Comparison of ENCODE assay signal across 20 cellular contexts in genomic region chr6:93644611-93645010, GRCh38.
DNase-seq lines count a peak whose midpoint lies in the region; ATAC-seq and TF ChIP-seq lines count a peak whose summit lies in the region.
"Had no signal": no experiment of that assay in that cellular context is flagged by ENCODE, and none has a peak within 500 bp of the region (broad histone marks: within the 10 kb centered on the region; RNA-seq: fewer than 3 reads in every experiment).

No MANE protein-coding gene starts in this region.

- no peak overlapping the region for H3K4me3 ChIP-seq in astrocyte of the spinal cord (ENCODE audit: low read depth, low read length)
- H3K4me3 ChIP-seq: GM12878, smooth muscle cell had no signal

- H3K4me1 Mint-ChIP-seq in natural killer cell treated with Interleukin-12 subunit alpha and Interleukin-12 subunit beta and Interleukin-15 and Interleukin-18, amount 100 ng/mL, for 72 hours (ENCODE audit: low read depth in 2 of 2), result no peaks in the 10 kb centered on the region
- H3K4me1 Mint-ChIP-seq: activated naive CD8-positive, alpha-beta T cell treated with anti-CD3 and anti-CD28 coated beads for 36 hours; stimulated activated memory B cell treated with anti-CD40 and anti-IgM and Interleukin-4, amounts not matched to agents 10 μg/mL and 1 μg/mL and 100 μg/mL, for 72 hours had no signal

- H3K36me3 Mint-ChIP-seq in natural killer cell treated with Interleukin-12 subunit alpha and Interleukin-12 subunit beta and Interleukin-15 and Interleukin-18, amount 100 ng/mL, for 72 hours, result no peaks in the 10 kb centered on the region
- H3K36me3 Mint-ChIP-seq: activated naive CD8-positive, alpha-beta T cell treated with anti-CD3 and anti-CD28 coated beads for 36 hours; stimulated activated memory B cell treated with anti-CD40 and anti-IgM and Interleukin-4, amounts not matched to agents 10 μg/mL and 1 μg/mL and 100 μg/mL, for 72 hours had no signal

- no peak overlapping the region for H3K4me3 Mint-ChIP-seq in natural killer cell treated with Interleukin-12 subunit alpha and Interleukin-12 subunit beta and Interleukin-15 and Interleukin-18, amount 100 ng/mL, for 72 hours
- H3K4me3 Mint-ChIP-seq: activated naive CD8-positive, alpha-beta T cell treated with anti-CD3 and anti-CD28 coated beads for 36 hours; activated T-cell treated with anti-CD3 and anti-CD28 coated beads, Interleukin-2, amount 50 U/mL, for 24 hours; stimulated activated memory B cell treated with anti-CD40 and anti-IgM and Interleukin-4, amounts not matched to agents 10 μg/mL and 1 μg/mL and 100 μg/mL, for 72 hours had no signal

- TF ChIP-seq POLR2A in erythroblast (IDR thresholded peaks at IDR 0.05; ENCODE audit: low read length), result no peak

- no peak for ATAC-seq in natural killer cell treated with Interleukin-12 subunit alpha and Interleukin-12 subunit beta and Interleukin-15 and Interleukin-18, amount 100 ng/mL, for 72 hours
- ATAC-seq: GM12878; left lobe of liver; stimulated activated memory B cell treated with anti-CD40 and anti-IgM and Interleukin-4, amounts not matched to agents 10 μg/mL and 1 μg/mL and 100 μg/mL, for 72 hours had no signal

- TF ChIP-seq CTCF in astrocyte of the spinal cord (IDR thresholded peaks at IDR 0.05; ENCODE audit: low read depth, low read length), result no peak

- H3K27me3 Mint-ChIP-seq in natural killer cell treated with Interleukin-12 subunit alpha and Interleukin-12 subunit beta and Interleukin-15 and Interleukin-18, amount 100 ng/mL, for 72 hours, result no peaks in the 10 kb centered on the region
- H3K27me3 Mint-ChIP-seq: activated naive CD8-positive, alpha-beta T cell treated with anti-CD3 and anti-CD28 coated beads for 36 hours; activated T-cell treated with anti-CD3 and anti-CD28 coated beads, Interleukin-2, amount 50 U/mL, for 24 hours; stimulated activated memory B cell treated with anti-CD40 and anti-IgM and Interleukin-4, amounts not matched to agents 10 μg/mL and 1 μg/mL and 100 μg/mL, for 72 hours had no signal

- no peak overlapping the region for H3K27ac Mint-ChIP-seq in natural killer cell treated with Interleukin-12 subunit alpha and Interleukin-12 subunit beta and Interleukin-15 and Interleukin-18, amount 100 ng/mL, for 72 hours
- H3K27ac Mint-ChIP-seq: activated naive CD8-positive, alpha-beta T cell treated with anti-CD3 and anti-CD28 coated beads for 36 hours; activated T-cell treated with anti-CD3 and anti-CD28 coated beads, Interleukin-2, amount 50 U/mL, for 24 hours; stimulated activated memory B cell treated with anti-CD40 and anti-IgM and Interleukin-4, amounts not matched to agents 10 μg/mL and 1 μg/mL and 100 μg/mL, for 72 hours had no signal

- in situ Hi-C loops in astrocyte of the spinal cord (cut with HindIII; ENCODE audit: low sequenced_read_pairs), result no loop called here

- DNase-seq in NCI-H345 (lab: John Stamatoyannopoulos, UW) (peak; percentile 33), NCI-H345 treated with DMSO at 0.1 percent for 48 hours (lab: John Stamatoyannopoulos, UW; ENCODE audit: unreplicated experiment) (no peak), NCI-H2196 (lab: John Stamatoyannopoulos, UW; ENCODE audit: unreplicated experiment) (peak; percentile 51), astrocyte of the spinal cord (ENCODE audit: low read depth, low spot score) (peak; percentile 3), smooth muscle cell of the brain vasculature (ENCODE audit: low read depth, low spot score) (peak; percentile 3), erythroblast (lab: John Stamatoyannopoulos, UW) (no peak), GDM1 (lab: John Stamatoyannopoulos, UW) (no peak)
- DNase-seq in natural killer cell treated with Interleukin-12 subunit alpha and Interleukin-12 subunit beta and Interleukin-15 and Interleukin-18, amount 100 ng/mL, for 72 hours (ENCODE audit: low spot score), result no peak
- DNase-seq: activated CD4-positive, alpha-beta T cell treated with anti-CD3 and anti-CD28 coated beads, Interleukin-2, amount 50 U/mL, for 1 hour; activated naive CD8-positive, alpha-beta T cell treated with anti-CD3 and anti-CD28 coated beads for 36 hours; activated T-cell treated with anti-CD3 and anti-CD28 coated beads, Interleukin-2, amount 50 U/mL, for 24 hours; effector CD4-positive, alpha-beta T cell; NCI-H1694; SIG-M5; T-helper 9 cell; trophoblast cell had no signal

- H3K9me3 Mint-ChIP-seq in natural killer cell treated with Interleukin-12 subunit alpha and Interleukin-12 subunit beta and Interleukin-15 and Interleukin-18, amount 100 ng/mL, for 72 hours, result peaks cover 6% of the 10 kb centered on the region

Comparison
In these comparisons a context has a peak if more than half of its experiments do, and no peak if none do; other contexts are left out.
1. DNase-seq: peak in NCI-H345 (single experiment), NCI-H2196 (single experiment), astrocyte of the spinal cord (single experiment) and smooth muscle cell of the brain vasculature (single experiment); none in NCI-H345 treated with DMSO at 0.1 percent for 48 hours (single experiment), erythroblast (0 of 2), natural killer cell treated with Interleukin-12 subunit alpha and Interleukin-12 subunit beta and Interleukin-15 and Interleukin-18, amount 100 ng/mL, for 72 hours (single experiment) and GDM1 (single experiment).